Comparison of ENCODE assay signal across 14 cellular contexts in genomic region chr12:46414591-46415268, GRCh38.
"Had no signal": no experiment of that assay in that cellular context is flagged by ENCODE, and none has a peak within 500 bp of the region (broad histone marks: within the 10 kb centered on the region; RNA-seq: fewer than 3 reads in every experiment).

No MANE protein-coding gene starts in this region.

- H3K27me3 ChIP-seq: esophagus muscularis mucosa, hepatocyte, left lung, sigmoid colon, spleen had no signal

- H3K36me3 ChIP-seq: esophagus muscularis mucosa, left lung, prostate gland, sigmoid colon, spleen had no signal

- H3K9me3 ChIP-seq: esophagus muscularis mucosa, left lung, prostate gland, sigmoid colon, spleen had no signal

- H3K4me3 ChIP-seq: esophagus muscularis mucosa, hepatocyte, left lung, prostate gland, sigmoid colon, spleen had no signal

- DNase-seq: activated CD4-positive, CD25-positive, alpha-beta regulatory T cell treated with anti-CD3 and anti-CD28 coated beads, Interleukin-2, amount 50 U/mL, for 72 hours; activated naive CD4-positive, alpha-beta T cell treated with Interleukin-2 at 50 U/mL for 16 hours; activated T-cell treated with anti-CD3 and anti-CD28 coated beads for 4 hours; anterior cingulate cortex; left lung; occipital lobe; sigmoid colon; spleen; stimulated activated naive CD8-positive, alpha-beta T cell treated with anti-CD3 and anti-CD28 coated beads, Interleukin-15, amount 100 ng/mL, for 72 hours had no signal

- ATAC-seq: activated T-helper 17 cell treated with anti-CD3 and anti-CD28 coated beads, Interleukin-2, amount 50 U/mL, for 72 hours; left lung; natural killer cell treated with Interleukin-12 subunit alpha and Interleukin-12 subunit beta and Interleukin-15 and Interleukin-18, amount 100 ng/mL, for 72 hours; stimulated activated naive CD8-positive, alpha-beta T cell treated with anti-CD3 and anti-CD28 coated beads, Interleukin-15, amount 100 ng/mL, for 72 hours had no signal

- H3K27ac ChIP-seq: esophagus muscularis mucosa, hepatocyte, left lung, prostate gland, sigmoid colon, spleen had no signal

- H3K4me1 ChIP-seq: left lung, prostate gland had no signal
